8 cellular contexts compared by ENCODE assay signal in the genomic region with DNA sequence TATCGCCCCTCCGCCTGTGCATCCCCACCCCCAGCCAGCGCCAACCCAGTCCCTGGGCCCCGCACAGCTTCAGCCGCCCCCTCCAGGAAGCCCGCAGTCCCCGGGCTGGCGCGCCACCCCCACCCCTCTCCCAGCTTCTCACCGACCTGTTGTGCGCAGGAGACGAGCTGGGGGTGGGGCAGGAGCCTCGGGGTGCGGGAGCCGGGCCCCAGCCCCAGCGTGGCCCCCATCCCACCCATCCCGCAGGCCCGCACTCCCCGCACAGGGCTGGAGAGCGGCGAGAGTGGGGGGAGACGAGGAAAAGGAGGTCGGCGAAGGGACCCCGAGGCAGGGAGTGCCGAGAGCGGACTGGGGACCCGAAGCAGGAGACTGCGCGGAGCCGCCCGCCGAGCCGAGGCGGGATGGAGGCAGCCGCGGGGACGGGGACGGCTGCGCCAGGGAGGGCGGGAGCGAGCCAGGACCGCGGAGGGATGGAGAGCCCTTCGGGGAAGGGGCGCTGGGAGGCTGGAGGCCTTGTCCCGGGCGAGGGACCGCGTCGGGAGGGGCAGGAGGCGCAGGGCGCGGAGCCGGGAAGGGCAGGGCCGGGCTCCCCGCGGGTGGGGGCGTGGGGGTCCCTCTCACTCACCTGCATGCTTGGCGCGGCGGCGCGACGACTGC. TPM values are rescaled to one million over a fixed set of nuclear protein-coding genes. Genes with fewer than 3 reads are reported as not detected.
A peak's percentile ranks its signal among the peaks of the same experiment; 100 is the strongest.
DNase-seq lines count a peak whose midpoint lies in the region; ATAC-seq and TF ChIP-seq lines count a peak whose summit lies in the region.

No MANE protein-coding gene starts in this region.

- peaks cover 58% of the 10 kb centered on the region for H3K27me3 Mint-ChIP-seq in activated naive CD8-positive, alpha-beta T cell treated with anti-CD3 and anti-CD28 coated beads, Interleukin-2, amount 50 U/mL, for 24 hours
- peaks cover 41 to 51% of the 10 kb centered on the region in 2 donors for H3K27me3 Mint-ChIP-seq in stimulated activated naive B cell treated with anti-CD40 and anti-IgM and Interleukin-4, amounts not matched to agents 10 μg/mL and 1 μg/mL and 100 μg/mL, for 72 hours

- no peak for TF ChIP-seq CTCF in AG04450 (IDR thresholded peaks at IDR 0.05; ENCODE audit: low read depth, low read length)
- TF ChIP-seq CTCF in RWPE1 (conservative IDR thresholded peaks at IDR 0.05; ENCODE audit: low read depth) = no peak

- H3K27me3 ChIP-seq in AG04450 (ENCODE audit: control insufficient read depth, insufficient read depth, low read length) (peaks cover 3% of the 10 kb centered on the region), HUES6 (ENCODE audit: control insufficient read depth, insufficient read depth, low read length) (peaks cover 30% of the 10 kb centered on the region)

- CTCF ChIA-PET in AG04450 (lab: Charles Lee) (interaction anchor here (0.6 to 2.6 kb wide), 3 partner anchors 10 to 172 kb away, joined by 3 to 12 read pairs (median 3); no protein-coding TSS in a partner anchor), RWPE1 (lab: Yijun Ruan, JAX) (no interaction called here)

- DNase-seq in AG04450 (ENCODE audit: low read depth, low spot score) (no peak), RWPE1 (ENCODE audit: low spot score) (no peak), NCI-H1694 treated with DMSO at 0.1 percent for 48 hours (lab: John Stamatoyannopoulos, UW) (no peak), NAMALWA (ENCODE audit: low spot score) (no peak)
- no peak for DNase-seq in activated naive CD8-positive, alpha-beta T cell treated with anti-CD3 and anti-CD28 coated beads, Interleukin-2, amount 50 U/mL, for 24 hours
- DNase-seq in stimulated activated naive B cell treated with anti-CD40 and anti-IgM and Interleukin-4, amounts not matched to agents 10 μg/mL and 1 μg/mL and 100 μg/mL, for 72 hours = no peak

- H3K4me1 ChIP-seq in HUES6 (ENCODE audit: control insufficient read depth, insufficient read depth, low read length) = peaks cover 21% of the 10 kb centered on the region

- no peaks in the 10 kb centered on the region for H3K36me3 ChIP-seq in HUES6 (ENCODE audit: control insufficient read depth, insufficient read depth, low read length)

- peak overlapping the region; percentile 27 for H3K9ac ChIP-seq in HUES6 (ENCODE audit: low read length)

- POLR2A ChIA-PET in AG04450 (lab: Yijun Ruan, JAX) = interaction anchor here (0.6 to 1.2 kb wide), 5 partner anchors 8 to 158 kb away, joined by 3 to 18 read pairs (median 4); a partner anchor contains a TSS
- POLR2A ChIA-PET in RWPE1 (lab: Yijun Ruan, JAX; ENCODE audit: low non-redundant PET) = interaction anchor here (0.6 kb wide), 2 partner anchors 248 to 307 kb away, joined by 4 to 6 read pairs; a partner anchor contains a TSS

- H3K9me3 ChIP-seq in AG04450 (ENCODE audit: control insufficient read depth, insufficient read depth, low read length) = no peaks in the 10 kb centered on the region
- no peaks in the 10 kb centered on the region for H3K9me3 ChIP-seq in HUES6 (ENCODE audit: control insufficient read depth, insufficient read depth, low read depth, low read length)
- H3K9me3 ChIP-seq in iPS-18c (ENCODE audit: control insufficient read depth, insufficient read depth, low read length) = no peaks in the 10 kb centered on the region

- no peaks in the 10 kb centered on the region for H3K36me3 Mint-ChIP-seq in activated naive CD8-positive, alpha-beta T cell treated with anti-CD3 and anti-CD28 coated beads, Interleukin-2, amount 50 U/mL, for 24 hours (ENCODE audit: low read depth)
- peaks cover 0 to 3% of the 10 kb centered on the region in 2 donors for H3K36me3 Mint-ChIP-seq in stimulated activated naive B cell treated with anti-CD40 and anti-IgM and Interleukin-4, amounts not matched to agents 10 μg/mL and 1 μg/mL and 100 μg/mL, for 72 hours

- no peak overlapping the region for H3K27ac Mint-ChIP-seq in activated naive CD8-positive, alpha-beta T cell treated with anti-CD3 and anti-CD28 coated beads, Interleukin-2, amount 50 U/mL, for 24 hours
- no peak overlapping the region for H3K27ac Mint-ChIP-seq in stimulated activated naive B cell treated with anti-CD40 and anti-IgM and Interleukin-4, amounts not matched to agents 10 μg/mL and 1 μg/mL and 100 μg/mL, for 72 hours

- ATAC-seq in activated naive CD8-positive, alpha-beta T cell treated with anti-CD3 and anti-CD28 coated beads, Interleukin-2, amount 50 U/mL, for 24 hours = peak; percentile 50
- no peak for ATAC-seq in stimulated activated naive B cell treated with anti-CD40 and anti-IgM and Interleukin-4, amounts not matched to agents 10 μg/mL and 1 μg/mL and 100 μg/mL, for 72 hours (replicated peaks)

- H3K4me3 Mint-ChIP-seq in activated naive CD8-positive, alpha-beta T cell treated with anti-CD3 and anti-CD28 coated beads, Interleukin-2, amount 50 U/mL, for 24 hours = peak overlapping the region; percentile 64
- peak overlapping the region; percentile 78 to 85 for H3K4me3 Mint-ChIP-seq in stimulated activated naive B cell treated with anti-CD40 and anti-IgM and Interleukin-4, amounts not matched to agents 10 μg/mL and 1 μg/mL and 100 μg/mL, for 72 hours

- H3K4me3 ChIP-seq in AG04450 (ENCODE audit: low read depth, low read length) (peak overlapping the region; percentile 76), HUES6 (ENCODE audit: low read depth, low read length) (peak overlapping the region; percentile 84), iPS-18c (ENCODE audit: insufficient read depth, low read depth, low read length) (peak overlapping the region; percentile 80)

- H3K27ac ChIP-seq in AG04450 (ENCODE audit: low read depth, low read length) (no peak overlapping the region), HUES6 (ENCODE audit: low read depth, low read length) (no peak overlapping the region), RWPE1 (no peak overlapping the region)

- H3K9me3 Mint-ChIP-seq in activated naive CD8-positive, alpha-beta T cell treated with anti-CD3 and anti-CD28 coated beads, Interleukin-2, amount 50 U/mL, for 24 hours = no peaks in the 10 kb centered on the region
- peaks cover 0 to 1% of the 10 kb centered on the region in 2 donors for H3K9me3 Mint-ChIP-seq in stimulated activated naive B cell treated with anti-CD40 and anti-IgM and Interleukin-4, amounts not matched to agents 10 μg/mL and 1 μg/mL and 100 μg/mL, for 72 hours

- H3K4me1 Mint-ChIP-seq in activated naive CD8-positive, alpha-beta T cell treated with anti-CD3 and anti-CD28 coated beads, Interleukin-2, amount 50 U/mL, for 24 hours = peaks cover 28% of the 10 kb centered on the region
- peaks cover 47 to 56% of the 10 kb centered on the region in 2 donors for H3K4me1 Mint-ChIP-seq in stimulated activated naive B cell treated with anti-CD40 and anti-IgM and Interleukin-4, amounts not matched to agents 10 μg/mL and 1 μg/mL and 100 μg/mL, for 72 hours

RNA-seq across cellular contexts. Expression of a gene that starts 0.5 kb away (rescaled TPM):
- 1.2 and 2.2 TPM in 2 replicates for polyA plus RNA-seq in AG04450 (2011; rRNA removed)
- 1.7 and 1.8 TPM in 2 replicates for polyA minus RNA-seq in AG04450 (2011; rRNA and poly(A)+ RNA removed)

RNA-seq across cellular contexts. Expression of a gene that starts 10.9 kb away (rescaled TPM):
- polyA plus RNA-seq in AG04450 (2011; rRNA removed) = 39.3 and 44.3 TPM in 2 replicates
- polyA minus RNA-seq in AG04450 (2011; rRNA and poly(A)+ RNA removed) = 71.3 and 75.7 TPM in 2 replicates

RNA-seq across cellular contexts. Expression of a gene that starts 23.7 kb away (rescaled TPM):
- polyA plus RNA-seq in AG04450 (2011; rRNA removed) = 93.2 and 104 TPM in 2 replicates
- polyA minus RNA-seq in AG04450 (2011; rRNA and poly(A)+ RNA removed) = 36.2 and 42.9 TPM in 2 replicates

RNA-seq across cellular contexts. Expression of a gene that starts 37.2 kb away (rescaled TPM):
- polyA plus RNA-seq in AG04450 (2011; rRNA removed) = 58.6 and 66.6 TPM in 2 replicates
- 20.0 and 23.4 TPM in 2 replicates for polyA minus RNA-seq in AG04450 (2011; rRNA and poly(A)+ RNA removed)

RNA-seq across cellular contexts. Expression of a gene that starts 52.8 kb away (rescaled TPM):
- polyA plus RNA-seq in AG04450 (2011; rRNA removed) = 241 and 263 TPM in 2 replicates
- 148 and 185 TPM in 2 replicates for polyA minus RNA-seq in AG04450 (2011; rRNA and poly(A)+ RNA removed)
